In genomic region chr19:45150731-45151725, GRCh38 we compare ENCODE assay signal across 16 cellular contexts. TPM values are rescaled to one million over a fixed set of nuclear protein-coding genes. Genes with fewer than 3 reads are reported as not detected.
DNase-seq lines count a peak whose midpoint lies in the region; ATAC-seq, FAIRE-seq and TF ChIP-seq lines count a peak whose summit lies in the region.
"Had no signal": no experiment of that assay in that cellular context is flagged by ENCODE, and none has a peak within 500 bp of the region (broad histone marks: within the 10 kb centered on the region; RNA-seq: fewer than 3 reads in every experiment).

No MANE protein-coding gene starts in this region.

- peaks cover 5% of the 10 kb centered on the region for H3K36me3 Mint-ChIP-seq in activated naive CD8-positive, alpha-beta T cell treated with anti-CD3 and anti-CD28 coated beads, Interleukin-2, amount 10 ng/mL, durations not matched to agents 7 days and 5 days
- peaks cover 12% of the 10 kb centered on the region for H3K36me3 Mint-ChIP-seq in activated naive CD8-positive, alpha-beta T cell treated with anti-CD3 and anti-CD28 coated beads for 36 hours

- H2AK5ac ChIP-seq in IMR-90 (ENCODE audit: low read depth, low read length) = no peak overlapping the region; the same call in 1 of the 2 replicates

- H4K8ac ChIP-seq in IMR-90 (ENCODE audit: low read depth in 2 of 2, low read length in 2 of 2) = no peak overlapping the region

- no peak overlapping the region for H2BK5ac ChIP-seq in IMR-90 (ENCODE audit: low read depth, low read length, poor library complexity, severe bottlenecking)

- intact Hi-C loops in IMR-90 (cut with micrococcal nuclease) (no loop called here), K562 (cut with micrococcal nuclease) (no loop called here)

- H3K9me3 Mint-ChIP-seq in activated naive CD8-positive, alpha-beta T cell treated with anti-CD3 and anti-CD28 coated beads, Interleukin-2, amount 10 ng/mL, durations not matched to agents 7 days and 5 days = no peaks in the 10 kb centered on the region
- H3K9me3 Mint-ChIP-seq in activated naive CD8-positive, alpha-beta T cell treated with anti-CD3 and anti-CD28 coated beads for 36 hours = no peaks in the 10 kb centered on the region
- H3K9me3 Mint-ChIP-seq: activated T-helper 2 cell treated with anti-CD3 and anti-CD28 coated beads, Interferon-gamma antibody, Interleukin-2, Interleukin-4, amounts not matched to agents 10 μg/mL and 5 μg/mL and 100 μg/mL, durations not matched to agents 14 hours and 24 hours and 36 hours had no signal

- H3K23ac ChIP-seq in IMR-90 (ENCODE audit: low read depth, low read length) = no peak overlapping the region

- H3K79me2 ChIP-seq in K562 (ENCODE audit: control insufficient read depth, insufficient read depth, low read length) (no peaks in the 10 kb centered on the region), osteoblast (ENCODE audit: insufficient read depth, low read length) (no peaks in the 10 kb centered on the region)

- H3K27ac ChIP-seq in IMR-90 (ENCODE audit: insufficient read depth, low read length) (no peak overlapping the region), K562 (ENCODE audit: extremely low read depth, low read depth, low read length) (no peak overlapping the region), osteoblast (ENCODE audit: low read depth, low read length) (no peak overlapping the region), brain microvascular endothelial cell (no peak overlapping the region)
- H3K27ac ChIP-seq: body of pancreas had no signal

- H3K4me1 Mint-ChIP-seq in activated naive CD8-positive, alpha-beta T cell treated with anti-CD3 and anti-CD28 coated beads, Interleukin-2, amount 10 ng/mL, durations not matched to agents 7 days and 5 days = peaks cover 19% of the 10 kb centered on the region
- peaks cover 25% of the 10 kb centered on the region for H3K4me1 Mint-ChIP-seq in activated naive CD8-positive, alpha-beta T cell treated with anti-CD3 and anti-CD28 coated beads for 36 hours

- peaks cover 18% of the 10 kb centered on the region for H3K4me1 ChIP-seq in IMR-90 (ENCODE audit: control insufficient read depth, insufficient read depth, low read length)
- H3K4me1 ChIP-seq in K562 (replicated peaks in 1 of 2; ENCODE audit: control insufficient read depth in 2 of 2, insufficient read depth in 2 of 2, low read length in 2 of 2) = peaks cover 15 to 66% of the 10 kb centered on the region in 2 experiments
- H3K4me1 ChIP-seq in osteoblast (ENCODE audit: insufficient read depth, low read length) = peaks cover 20% of the 10 kb centered on the region

- peak overlapping the region; percentile 28 for H2AK9ac ChIP-seq in IMR-90 (replicated peaks; ENCODE audit: low read depth, low read length, poor library complexity)

- no peak for FAIRE-seq in K562 (lab: Jason Lieb, UNC)
- FAIRE-seq: G401.6, keratinocyte had no signal

- peaks cover 8% of the 10 kb centered on the region; the same call in 1 of the 2 replicates for H3K36me3 ChIP-seq in IMR-90 (ENCODE audit: control insufficient read depth, insufficient read depth, low read length)
- peaks cover 11% of the 10 kb centered on the region; the same call in 1 of the 3 replicates for H3K36me3 ChIP-seq in K562 (ENCODE audit: control insufficient read depth, insufficient read depth, low read length)
- H3K36me3 ChIP-seq in osteoblast (ENCODE audit: insufficient read depth, low read length) = peaks cover 8% of the 10 kb centered on the region
- H3K36me3 ChIP-seq in brain microvascular endothelial cell (replicated peaks) = no peaks in the 10 kb centered on the region

- H3K4me3 ChIP-seq in IMR-90 (ENCODE audit: insufficient read depth, low read depth, low read length) (no peak overlapping the region), K562 (no peak overlapping the region), osteoblast (ENCODE audit: insufficient read depth, low read length) (no peak overlapping the region), brain microvascular endothelial cell (ENCODE audit: low read depth, low read length) (no peak overlapping the region)
- H3K4me3 ChIP-seq: body of pancreas had no signal

- dilution Hi-C loops in IMR-90 (cut with HindIII; ENCODE audit: low sequenced_read_pairs, unreplicated experiment) = no loop called here

- H3K27me3 ChIP-seq in IMR-90 (ENCODE audit: control insufficient read depth, insufficient read depth, low read length) (peaks cover 20% of the 10 kb centered on the region), K562 (ENCODE audit: control insufficient read depth in 2 of 2, insufficient read depth in 2 of 2, low read length in 2 of 2) (no peaks in the 10 kb centered on the region), osteoblast (ENCODE audit: insufficient read depth, low read length) (peaks cover 24% of the 10 kb centered on the region), brain microvascular endothelial cell (replicated peaks) (peaks cover 10% of the 10 kb centered on the region)

- no peaks in the 10 kb centered on the region for H3K79me1 ChIP-seq in IMR-90 (ENCODE audit: low read depth in 1 of 2, low read length in 2 of 2)

- 100% methylated on average over 2 of the region's 13 CpGs; no CpG with 5 or more reads in 1 of the 2 experiments for WGBS in IMR-90 (ENCODE audit: extremely low coverage in 2 of 2, insufficient read length in 1 of 2), 2 experiments
- 52% methylated on average over 11 of the region's 13 CpGs for WGBS in K562 (ENCODE audit: insufficient coverage, low coverage, missing lambda C conversion rate)

- H3K9me3 ChIP-seq in IMR-90 (ENCODE audit: control insufficient read depth, insufficient read depth, low read length) (no peaks in the 10 kb centered on the region), K562 (replicated peaks; ENCODE audit: control insufficient read depth, insufficient read depth, low read depth, low read length) (no peaks in the 10 kb centered on the region), osteoblast (ENCODE audit: low read depth, low read length) (no peaks in the 10 kb centered on the region)
- H3K9me3 ChIP-seq: body of pancreas had no signal

- H4K91ac ChIP-seq in IMR-90 (ENCODE audit: insufficient read depth, low read depth, low read length) = no peak overlapping the region

- ATAC-seq in activated naive CD8-positive, alpha-beta T cell treated with anti-CD3 and anti-CD28 coated beads, Interleukin-2, amount 10 ng/mL, durations not matched to agents 7 days and 5 days (ENCODE audit: low read depth) = no peak
- ATAC-seq in IMR-90 (ENCODE audit: low read depth) = no peak
- peak; percentile 11 for ATAC-seq in K562
- ATAC-seq: body of pancreas had no signal

- H2BK120ac ChIP-seq in IMR-90 (ENCODE audit: low read depth, low read length) = no peak overlapping the region

- no peak overlapping the region for H3K27ac Mint-ChIP-seq in activated naive CD8-positive, alpha-beta T cell treated with anti-CD3 and anti-CD28 coated beads, Interleukin-2, amount 10 ng/mL, durations not matched to agents 7 days and 5 days
- no peak overlapping the region for H3K27ac Mint-ChIP-seq in activated naive CD8-positive, alpha-beta T cell treated with anti-CD3 and anti-CD28 coated beads for 36 hours
- H3K27ac Mint-ChIP-seq: activated T-helper 2 cell treated with anti-CD3 and anti-CD28 coated beads, Interferon-gamma antibody, Interleukin-2, Interleukin-4, amounts not matched to agents 10 μg/mL and 5 μg/mL and 100 μg/mL, durations not matched to agents 14 hours and 24 hours and 36 hours had no signal

- no peak overlapping the region for H4K5ac ChIP-seq in IMR-90 (ENCODE audit: low read depth, low read length)

- no TSS peak for BruUV-seq in IMR-90 (replicated peaks; lab: Mats Ljungman, UMichigan)
- BruUV-seq in K562 (replicated peaks; lab: Mats Ljungman, UMichigan) = no TSS peak

- no peak overlapping the region for H3K4ac ChIP-seq in IMR-90 (ENCODE audit: low read depth, low read length)

- no peak for DNase-seq in activated naive CD8-positive, alpha-beta T cell treated with anti-CD3 and anti-CD28 coated beads, Interleukin-2, amount 10 ng/mL, durations not matched to agents 7 days and 5 days
- DNase-seq in activated naive CD8-positive, alpha-beta T cell treated with anti-CD3 and anti-CD28 coated beads for 36 hours = no peak
- no peak for DNase-seq in IMR-90
- peak in 1 of 4 experiments; percentile 44 for DNase-seq in K562 (ENCODE audit: extremely low read depth in 1 of 4, low spot score in 3 of 4)
- peak; percentile 83 for DNase-seq in osteoblast (ENCODE audit: insufficient read length, low spot score, missing footprints)
- no peak for DNase-seq in stimulated activated CD8-positive, alpha-beta memory T cell treated with anti-CD3 and anti-CD28 coated beads, Interleukin-4, amount 100 ng/mL, for 48 hours
- no peak for DNase-seq in brain microvascular endothelial cell
- no peak for DNase-seq in Ammon's horn (ENCODE audit: low spot score)
- DNase-seq: activated CD4-positive, alpha-beta T cell treated with anti-CD3 and anti-CD28 coated beads for 4 hours; body of pancreas; HCEC 1CT; NCI-H2171; stimulated activated CD4-positive, alpha-beta T cell treated with anti-CD3 and anti-CD28 coated beads, Interleukin-2, amount 100 ng/mL, for 24 hours had no signal

- peaks cover 29% of the 10 kb centered on the region for H3K27me3 Mint-ChIP-seq in activated naive CD8-positive, alpha-beta T cell treated with anti-CD3 and anti-CD28 coated beads, Interleukin-2, amount 10 ng/mL, durations not matched to agents 7 days and 5 days
- peaks cover 33% of the 10 kb centered on the region for H3K27me3 Mint-ChIP-seq in activated naive CD8-positive, alpha-beta T cell treated with anti-CD3 and anti-CD28 coated beads for 36 hours

- peaks cover 7% of the 10 kb centered on the region; the same call in 1 of the 2 replicates for H3K9me1 ChIP-seq in IMR-90 (ENCODE audit: insufficient read depth, low read length)
- H3K9me1 ChIP-seq in K562 (ENCODE audit: control insufficient read depth, insufficient read depth, low read length) = peaks cover 5% of the 10 kb centered on the region

- H3K4me3 Mint-ChIP-seq in activated naive CD8-positive, alpha-beta T cell treated with anti-CD3 and anti-CD28 coated beads, Interleukin-2, amount 10 ng/mL, durations not matched to agents 7 days and 5 days = peak overlapping the region; percentile 45
- no peak overlapping the region for H3K4me3 Mint-ChIP-seq in activated naive CD8-positive, alpha-beta T cell treated with anti-CD3 and anti-CD28 coated beads for 36 hours

- no peak overlapping the region for H3K9ac ChIP-seq in IMR-90 (ENCODE audit: low read depth, low read length)
- H3K9ac ChIP-seq in K562 (ENCODE audit: insufficient read depth in 1 of 2, low read depth in 2 of 2, low read length in 2 of 2) = peak overlapping the region in 1 of 2 experiments; percentile 32; a peak in 2 of 4 replicates

- no peak for TF ChIP-seq POLR2A in IMR-90 (IDR thresholded peaks at IDR 0.05; ENCODE audit: low read depth, low read length)
- 0 out of 2 replicates have a peak, but pooled peaks have one; percentile 22 for TF ChIP-seq POLR2A in K562 (conservative IDR thresholded peaks at IDR 0.05)

- H3K18ac ChIP-seq in IMR-90 (ENCODE audit: low read depth, low read length) = no peak overlapping the region

- TF ChIP-seq CTCF in IMR-90 (conservative IDR thresholded peaks at IDR 0.05; ENCODE audit: low read depth, low read length) (no peak), K562 (IDR thresholded peaks at IDR 0.05 in 2 of 3, conservative IDR thresholded peaks at IDR 0.05 in 1 of 3; ENCODE audit: insufficient read depth in 2 of 3, low read depth in 1 of 3, low read length in 3 of 3) (no peak), osteoblast (IDR thresholded peaks at IDR 0.05; ENCODE audit: extremely low read depth, low read depth, low read length) (no peak), brain microvascular endothelial cell (IDR thresholded peaks at IDR 0.05; ENCODE audit: low read depth, low read length, missing control alignments) (no peak)

- H2BK15ac ChIP-seq in IMR-90 (ENCODE audit: low read depth, low read length) = no peak overlapping the region

- H4K20me1 ChIP-seq in IMR-90 (ENCODE audit: insufficient read depth, low read length) (peaks cover 8% of the 10 kb centered on the region), K562 (replicated peaks; ENCODE audit: control insufficient read depth, insufficient read depth, low read length) (peaks cover 8% of the 10 kb centered on the region), osteoblast (ENCODE audit: insufficient read depth, low read length) (peaks cover 16% of the 10 kb centered on the region)

- no peak overlapping the region for H3K14ac ChIP-seq in IMR-90 (replicated peaks; ENCODE audit: low read depth, low read length)

- H3K56ac ChIP-seq in IMR-90 (ENCODE audit: extremely low read depth, insufficient read depth, low read length) = no peak overlapping the region

- in situ Hi-C loops in IMR-90 (cut with MboI; ENCODE audit: low sequenced_read_pairs) (no loop called here), K562 (cut with MboI) (no loop called here), brain microvascular endothelial cell (cut with HindIII; ENCODE audit: low pct_ligation_motif_present, low sequenced_read_pairs) (no loop called here)

- H2AFZ ChIP-seq in IMR-90 (replicated peaks; ENCODE audit: low read length, poor library complexity) (peak overlapping the region; percentile 65), K562 (ENCODE audit: low read depth, low read length) (no peak overlapping the region), osteoblast (ENCODE audit: low read length) (no peak overlapping the region)

- POLR2A ChIA-PET in activated naive CD8-positive, alpha-beta T cell treated with anti-CD3 and anti-CD28 coated beads, Interleukin-2, amount 10 ng/mL, durations not matched to agents 7 days and 5 days (lab: Charles Lee) = interaction anchor here (1.0 to 3.1 kb wide), 2 partner anchors 13 to 92 kb away, joined by 3 to 11 read pairs; no protein-coding TSS in a partner anchor
- POLR2A ChIA-PET in IMR-90 (lab: Charles Lee; ENCODE audit: unreplicated experiment) (no interaction called here), K562 (lab: Yijun Ruan, JAX) (interaction anchor here (0.6 kb wide), 1 partner anchor 649 kb away, joined by 4 read pairs; no protein-coding TSS in a partner anchor)

- H3K4me2 ChIP-seq in IMR-90 (ENCODE audit: low read depth, low read length) (no peak overlapping the region), K562 (ENCODE audit: insufficient read depth, low read length) (no peak overlapping the region), osteoblast (ENCODE audit: insufficient read depth, low read length) (no peak overlapping the region)

- H2BK20ac ChIP-seq in IMR-90 (ENCODE audit: low read depth, low read length) = no peak overlapping the region

- TF ChIP-seq RAD21 in IMR-90 (IDR thresholded peaks at IDR 0.05; ENCODE audit: low read length) = no peak
- TF ChIP-seq RAD21 in K562 (CRISPR knock-in tag; conservative IDR thresholded peaks at IDR 0.05 in 1 of 2, IDR thresholded peaks at IDR 0.05 in 1 of 2) = no peak

- no peak for TF ChIP-seq EP300 in K562 (IDR thresholded peaks at IDR 0.05; ENCODE audit: low read length)

- CTCF ChIA-PET in IMR-90 (lab: Yijun Ruan, JAX) = interaction anchor here (0.5 kb wide), 1 partner anchor 371 kb away, joined by 3 read pairs; no protein-coding TSS in a partner anchor
- CTCF ChIA-PET in K562 (lab: Yijun Ruan, JAX; ENCODE audit: low intra/inter-chr PET ratio) = no interaction called here

RNA-seq across cellular contexts. Expression of gene NKPD1, which starts 9.8 kb away (rescaled TPM):
- under 1 TPM; 0.31 to 0.47 TPM for total RNA-seq in activated naive CD8-positive, alpha-beta T cell treated with anti-CD3 and anti-CD28 coated beads, Interleukin-2, amount 10 ng/mL, durations not matched to agents 7 days and 5 days
- total RNA-seq in activated naive CD8-positive, alpha-beta T cell treated with anti-CD3 and anti-CD28 coated beads for 36 hours = under 1 TPM in 1 of 2 experiments, not detected in 1; 0.24 TPM
- total RNA-seq in IMR-90 (2012; rRNA removed) (under 0.01 TPM in 2 replicates), K562 (2014; rRNA removed) (0.09 TPM in 1 of 2 replicates, not detected in the other), K562 (2014; rRNA removed; fragmentation: Illumina TruSeq; extraction: Trizol) (not detected in 2 replicates), K562 (2015; rRNA removed; fragmentation: Illumina TruSeq; extraction: Trizol) (not detected in 2 replicates), K562 (2021) (0.04 TPM in 2 replicates), osteoblast (0.29 TPM in 1 of 2 replicates, not detected in the other)
- polyA plus RNA-seq in IMR-90 (2012; rRNA removed) (0.09 and 0.14 TPM in 2 replicates), K562 (2011; rRNA removed) (0.01 TPM in 1 of 2 replicates, not detected in the other), K562 (2014; fragmentation: Illumina TruSeq; extraction: Trizol) (0.03 TPM in 1 of 2 replicates, not detected in the other), K562 (2014; fragmentation: Nextera tagmentation; extraction: Ambion mirVana) (not detected), K562 (2014; rRNA removed) (0.04 and 0.07 TPM in 2 replicates)
- polyA plus RNA-seq in IMR-90 (2012; cell fraction: cytosol; rRNA removed) = 0.06 and 0.14 TPM in 2 replicates
- polyA plus RNA-seq in IMR-90 (2012; cell fraction: nucleus; rRNA removed; ENCODE audit: low replicate concordance) = 0.15 and 0.71 TPM in 2 replicates
- 0.30 TPM in 1 of 2 replicates, not detected in the other for total RNA-seq in K562 (2011; cell fraction: chromatin; rRNA removed; ENCODE audit: low replicate concordance)
- total RNA-seq in K562 (2011; cell fraction: nucleolus; rRNA removed) = 0.17 and 0.79 TPM in 2 replicates
- total RNA-seq in K562 (2011; cell fraction: nucleoplasm; rRNA removed) = 0.15 TPM in 2 replicates
- polyA plus RNA-seq in K562 (2011; cell fraction: cytosol; rRNA removed) = 0.03 and 0.13 TPM in 2 replicates
- polyA plus RNA-seq in K562 (2011; cell fraction: nucleus; rRNA removed) = 0.11 and 0.20 TPM in 2 replicates
- 0.03 and 0.26 TPM in 2 replicates for polyA plus RNA-seq in K562 (2012)
- not detected in 2 replicates for polyA minus RNA-seq in K562 (2011; rRNA and poly(A)+ RNA removed)
- polyA minus RNA-seq in K562 (2011; cell fraction: cytosol; rRNA and poly(A)+ RNA removed) = not detected in 2 replicates
- polyA minus RNA-seq in K562 (2011; cell fraction: nucleus; rRNA and poly(A)+ RNA removed) = 0.11 and 0.13 TPM in 2 replicates
- total RNA-seq: body of pancreas had no signal

RNA-seq across cellular contexts. Expression of gene TRAPPC6A, which starts 27.0 kb away (rescaled TPM):
- total RNA-seq in activated naive CD8-positive, alpha-beta T cell treated with anti-CD3 and anti-CD28 coated beads, Interleukin-2, amount 10 ng/mL, durations not matched to agents 7 days and 5 days = 10 to 100 TPM; 61.1 to 63.6 TPM
- 10 to 100 TPM; 19.8 to 22.9 TPM for total RNA-seq in activated naive CD8-positive, alpha-beta T cell treated with anti-CD3 and anti-CD28 coated beads for 36 hours
- total RNA-seq in IMR-90 (2012; rRNA removed) (3.1 and 4.1 TPM in 2 replicates), K562 (2014; rRNA removed) (16.6 and 18.8 TPM in 2 replicates), K562 (2014; rRNA removed; fragmentation: Illumina TruSeq; extraction: Trizol) (1.5 and 2.7 TPM in 2 replicates), K562 (2015; rRNA removed; fragmentation: Illumina TruSeq; extraction: Trizol) (9.5 and 11.6 TPM in 2 replicates), K562 (2021) (17.8 and 20.2 TPM in 2 replicates), osteoblast (13.8 and 17.4 TPM in 2 replicates)
- polyA plus RNA-seq in IMR-90 (2012; rRNA removed) (11.9 and 13.4 TPM in 2 replicates), K562 (2011; rRNA removed) (22.4 and 35.8 TPM in 2 replicates), K562 (2014; fragmentation: Illumina TruSeq; extraction: Trizol) (5.0 and 14.3 TPM in 2 replicates), K562 (2014; fragmentation: Nextera tagmentation; extraction: Ambion mirVana) (1 to 10 TPM in 1 of 2 experiments, under 1 TPM in 1; 0.82 to 7.7 TPM), K562 (2014; rRNA removed) (23.6 and 28.2 TPM in 2 replicates)
- polyA plus RNA-seq in IMR-90 (2012; cell fraction: cytosol; rRNA removed) = 10.6 and 35.3 TPM in 2 replicates
- polyA plus RNA-seq in IMR-90 (2012; cell fraction: nucleus; rRNA removed; ENCODE audit: low replicate concordance) = 5.3 and 9.9 TPM in 2 replicates
- 3.4 and 9.5 TPM in 2 replicates for total RNA-seq in K562 (2011; cell fraction: chromatin; rRNA removed; ENCODE audit: low replicate concordance)
- total RNA-seq in K562 (2011; cell fraction: nucleolus; rRNA removed) = 12.4 and 13.0 TPM in 2 replicates
- total RNA-seq in K562 (2011; cell fraction: nucleoplasm; rRNA removed) = 5.6 and 7.4 TPM in 2 replicates
- polyA plus RNA-seq in K562 (2011; cell fraction: cytosol; rRNA removed) = 69.0 and 84.4 TPM in 2 replicates
- polyA plus RNA-seq in K562 (2011; cell fraction: nucleus; rRNA removed) = 28.2 and 34.8 TPM in 2 replicates
- polyA plus RNA-seq in K562 (2012) = 27.4 and 76.0 TPM in 2 replicates
- 2.7 and 4.5 TPM in 2 replicates for polyA minus RNA-seq in K562 (2011; rRNA and poly(A)+ RNA removed)
- 5.6 and 15.6 TPM in 2 replicates for polyA minus RNA-seq in K562 (2011; cell fraction: cytosol; rRNA and poly(A)+ RNA removed)
- polyA minus RNA-seq in K562 (2011; cell fraction: nucleus; rRNA and poly(A)+ RNA removed) = 4.2 and 5.3 TPM in 2 replicates

RNA-seq across cellular contexts. Expression of gene BLOC1S3, which starts 27.6 kb away (rescaled TPM):
- total RNA-seq in activated naive CD8-positive, alpha-beta T cell treated with anti-CD3 and anti-CD28 coated beads, Interleukin-2, amount 10 ng/mL, durations not matched to agents 7 days and 5 days = 10 to 100 TPM; 21.9 to 22.8 TPM
- total RNA-seq in activated naive CD8-positive, alpha-beta T cell treated with anti-CD3 and anti-CD28 coated beads for 36 hours = 10 to 100 TPM; 10.5 to 13.3 TPM
- total RNA-seq in IMR-90 (2012; rRNA removed) = 0.83 and 1.1 TPM in 2 replicates
- 4.7 and 4.9 TPM in 2 replicates for polyA plus RNA-seq in IMR-90 (2012; rRNA removed)
- 3.6 and 6.5 TPM in 2 replicates for polyA plus RNA-seq in IMR-90 (2012; cell fraction: cytosol; rRNA removed)
- 4.6 and 6.9 TPM in 2 replicates for polyA plus RNA-seq in IMR-90 (2012; cell fraction: nucleus; rRNA removed; ENCODE audit: low replicate concordance)
- total RNA-seq in K562 (2011; cell fraction: chromatin; rRNA removed; ENCODE audit: low replicate concordance) = 10.9 and 22.2 TPM in 2 replicates
- total RNA-seq in K562 (2011; cell fraction: nucleolus; rRNA removed) = 17.1 and 20.5 TPM in 2 replicates
- 16.6 and 18.9 TPM in 2 replicates for total RNA-seq in K562 (2011; cell fraction: nucleoplasm; rRNA removed)
- total RNA-seq in K562 (2014; rRNA removed) = 5.2 and 9.8 TPM in 2 replicates
- 3.3 and 3.9 TPM in 2 replicates for total RNA-seq in K562 (2014; rRNA removed; fragmentation: Illumina TruSeq; extraction: Trizol)
- 4.3 and 4.4 TPM in 2 replicates for total RNA-seq in K562 (2015; rRNA removed; fragmentation: Illumina TruSeq; extraction: Trizol)
- 17.1 and 20.2 TPM in 2 replicates for total RNA-seq in K562 (2021)
- polyA plus RNA-seq in K562 (2011; rRNA removed) = 6.2 and 11.4 TPM in 2 replicates
- 12.4 and 13.2 TPM in 2 replicates for polyA plus RNA-seq in K562 (2011; cell fraction: cytosol; rRNA removed)
- polyA plus RNA-seq in K562 (2011; cell fraction: nucleus; rRNA removed) = 9.9 and 10.0 TPM in 2 replicates
- 10.1 and 12.7 TPM in 2 replicates for polyA plus RNA-seq in K562 (2012)
- 10.3 and 11.1 TPM in 2 replicates for polyA plus RNA-seq in K562 (2014; fragmentation: Illumina TruSeq; extraction: Trizol)
- polyA plus RNA-seq in K562 (2014; fragmentation: Nextera tagmentation; extraction: Ambion mirVana) = 10 to 100 TPM; 12.4 to 16.1 TPM
- polyA plus RNA-seq in K562 (2014; rRNA removed) = 7.6 and 10.4 TPM in 2 replicates
- polyA minus RNA-seq in K562 (2011; rRNA and poly(A)+ RNA removed) = 6.1 and 9.3 TPM in 2 replicates
- 6.8 and 9.4 TPM in 2 replicates for polyA minus RNA-seq in K562 (2011; cell fraction: cytosol; rRNA and poly(A)+ RNA removed)
- polyA minus RNA-seq in K562 (2011; cell fraction: nucleus; rRNA and poly(A)+ RNA removed) = 4.2 and 7.1 TPM in 2 replicates
- total RNA-seq in osteoblast = 7.2 and 10.0 TPM in 2 replicates

RNA-seq across cellular contexts. Expression of gene PPP1R37, which starts 58.0 kb away (rescaled TPM):
- 10 to 100 TPM; 29.5 to 31.9 TPM for total RNA-seq in activated naive CD8-positive, alpha-beta T cell treated with anti-CD3 and anti-CD28 coated beads, Interleukin-2, amount 10 ng/mL, durations not matched to agents 7 days and 5 days
- total RNA-seq in activated naive CD8-positive, alpha-beta T cell treated with anti-CD3 and anti-CD28 coated beads for 36 hours = 10 to 100 TPM; 13.3 to 15.3 TPM
- total RNA-seq in IMR-90 (2012; rRNA removed) (13.1 and 13.9 TPM in 2 replicates), K562 (2014; rRNA removed) (20.3 and 38.6 TPM in 2 replicates), K562 (2014; rRNA removed; fragmentation: Illumina TruSeq; extraction: Trizol) (3.1 and 3.5 TPM in 2 replicates), K562 (2015; rRNA removed; fragmentation: Illumina TruSeq; extraction: Trizol) (7.9 and 8.4 TPM in 2 replicates), K562 (2021) (16.4 and 17.6 TPM in 2 replicates), osteoblast (43.9 and 53.6 TPM in 2 replicates)
- polyA plus RNA-seq in IMR-90 (2012; rRNA removed) (18.5 and 20.8 TPM in 2 replicates), K562 (2011; rRNA removed) (7.3 and 8.0 TPM in 2 replicates), K562 (2014; fragmentation: Illumina TruSeq; extraction: Trizol) (2.7 and 5.0 TPM in 2 replicates), K562 (2014; fragmentation: Nextera tagmentation; extraction: Ambion mirVana) (under 1 TPM; 0.04 to 0.10 TPM), K562 (2014; rRNA removed) (19.9 and 22.0 TPM in 2 replicates)
- polyA plus RNA-seq in IMR-90 (2012; cell fraction: cytosol; rRNA removed) = 14.0 and 22.6 TPM in 2 replicates
- 41.6 and 72.5 TPM in 2 replicates for polyA plus RNA-seq in IMR-90 (2012; cell fraction: nucleus; rRNA removed; ENCODE audit: low replicate concordance)
- total RNA-seq in K562 (2011; cell fraction: chromatin; rRNA removed; ENCODE audit: low replicate concordance) = 32.7 and 64.0 TPM in 2 replicates
- total RNA-seq in K562 (2011; cell fraction: nucleolus; rRNA removed) = 49.9 and 53.4 TPM in 2 replicates
- 37.0 and 42.9 TPM in 2 replicates for total RNA-seq in K562 (2011; cell fraction: nucleoplasm; rRNA removed)
- 7.1 and 13.5 TPM in 2 replicates for polyA plus RNA-seq in K562 (2011; cell fraction: cytosol; rRNA removed)
- 51.3 and 83.8 TPM in 2 replicates for polyA plus RNA-seq in K562 (2011; cell fraction: nucleus; rRNA removed)
- polyA plus RNA-seq in K562 (2012) = 18.5 and 23.4 TPM in 2 replicates
- polyA minus RNA-seq in K562 (2011; rRNA and poly(A)+ RNA removed) = 4.4 and 5.2 TPM in 2 replicates
- polyA minus RNA-seq in K562 (2011; cell fraction: cytosol; rRNA and poly(A)+ RNA removed) = 4.8 and 13.3 TPM in 2 replicates
- 14.3 and 14.8 TPM in 2 replicates for polyA minus RNA-seq in K562 (2011; cell fraction: nucleus; rRNA and poly(A)+ RNA removed)
